Comparison of ENCODE assay signal across 14 cellular contexts in the genomic region with DNA sequence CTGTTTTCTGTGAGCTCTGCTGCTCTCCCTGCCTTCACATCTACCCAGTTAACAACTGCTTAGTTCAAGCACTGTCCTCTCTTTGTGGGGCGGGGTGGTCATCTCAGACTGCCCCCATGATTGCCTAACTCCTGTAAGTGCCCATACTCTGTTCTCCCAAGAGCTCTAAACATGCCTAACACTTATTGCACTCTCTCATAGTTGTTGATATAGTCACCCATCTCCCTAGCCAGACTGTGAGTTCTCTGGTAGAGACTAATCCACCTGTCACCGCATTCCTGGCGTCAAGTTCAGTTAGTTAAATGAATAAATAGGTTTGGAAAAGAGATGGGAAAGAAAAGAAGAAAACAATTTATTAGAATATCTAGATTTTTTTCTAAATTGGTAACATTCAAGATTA. TPM values are rescaled to one million over a fixed set of nuclear protein-coding genes. Genes with fewer than 3 reads are reported as not detected.
DNase-seq lines count a peak whose midpoint lies in the region; ATAC-seq and TF ChIP-seq lines count a peak whose summit lies in the region.
"Had no signal": no experiment of that assay in that cellular context is flagged by ENCODE, and none has a peak within 500 bp of the region (broad histone marks: within the 10 kb centered on the region; RNA-seq: fewer than 3 reads in every experiment).

No MANE protein-coding gene starts in this region.

- TF ChIP-seq EP300 in tibial nerve (IDR thresholded peaks at IDR 0.05): peak in 1 of 2 donors; percentile 35

- DNase-seq in IMR-90 (peak; percentile 93), cardiac fibroblast (ENCODE audit: low read depth in 2 of 2) (peak; percentile 34 to 89), medulla oblongata (ENCODE audit: extremely low spot score) (peak; percentile 19), tibial nerve (ENCODE audit: low spot score in 2 of 2) (no peak), KG1 (lab: John Stamatoyannopoulos, UW) (no peak), posterior cingulate gyrus (no peak)
- DNase-seq: adrenal gland, DMS79 treated with DMSO at 0.1 percent for 48 hours, foreskin keratinocyte, NCI-H2029, pancreas, PC-9 had no signal

- H3K27me3 ChIP-seq in IMR-90 (ENCODE audit: control insufficient read depth, insufficient read depth, low read length) (no peaks in the 10 kb centered on the region), tibial nerve (no peaks in the 10 kb centered on the region)
- H3K27me3 ChIP-seq: adrenal gland, foreskin keratinocyte, pancreas had no signal

- POLR2A ChIA-PET in IMR-90 (lab: Charles Lee; ENCODE audit: unreplicated experiment): interaction anchor here (0.6 kb wide), 1 partner anchor 100 kb away, joined by 3 read pairs; no protein-coding TSS in a partner anchor

- intact Hi-C loops in IMR-90 (cut with micrococcal nuclease): loop anchor here (1.0 to 5.0 kb wide), 4 partner anchors 93 to 387 kb away; a partner anchor contains a TSS
- intact Hi-C loops in posterior cingulate gyrus (cut with DNase I): no loop called here

- H3K9me3 ChIP-seq in IMR-90 (ENCODE audit: control insufficient read depth, insufficient read depth, low read length) (no peaks in the 10 kb centered on the region), tibial nerve (no peaks in the 10 kb centered on the region)
- H3K9me3 ChIP-seq: adrenal gland, pancreas had no signal

- ATAC-seq in IMR-90 (ENCODE audit: low read depth): peak; percentile 53
- no peak for ATAC-seq in HG03045 (IDR thresholded peaks at IDR 0.05; ENCODE audit: unreplicated experiment)
- ATAC-seq: foreskin keratinocyte, left lobe of liver, pancreas had no signal

- WGBS in IMR-90 (ENCODE audit: extremely low coverage in 2 of 2, insufficient read length in 1 of 2), 2 experiments: no CpG with 5 or more reads among the region's 3 CpGs
- 91 to 97% methylated on average over 3 of the region's 3 CpGs for WGBS in tibial nerve, 2 donors

- H3K4me3 ChIP-seq in IMR-90 (ENCODE audit: insufficient read depth, low read depth, low read length) (no peak overlapping the region), cardiac fibroblast (replicated peaks in 1 of 2; ENCODE audit: low read depth in 2 of 2, low read length in 2 of 2) (no peak overlapping the region), tibial nerve (no peak overlapping the region)
- H3K4me3 ChIP-seq: adrenal gland, pancreas, PC-9 had no signal

- peak overlapping the region; percentile 27; the same call in 1 of the 2 replicates for H3K4me2 ChIP-seq in IMR-90 (ENCODE audit: low read depth, low read length)
- H3K4me2 ChIP-seq: PC-9 had no signal

- peak overlapping the region; percentile 91 to 93 for H4K8ac ChIP-seq in IMR-90 (ENCODE audit: low read depth in 2 of 2, low read length in 2 of 2)

- H3K27ac ChIP-seq in IMR-90 (ENCODE audit: insufficient read depth, low read length): peak overlapping the region; percentile 94
- H3K27ac ChIP-seq in tibial nerve: peak overlapping the region; percentile 62 to 83 (median 75)
- H3K27ac ChIP-seq: foreskin keratinocyte, pancreas, PC-9 had no signal

- H3K18ac ChIP-seq in IMR-90 (ENCODE audit: low read depth, low read length): peak overlapping the region; percentile 98

- peak overlapping the region; percentile 100 for H4K91ac ChIP-seq in IMR-90 (ENCODE audit: insufficient read depth, low read depth, low read length)

- H3K36me3 ChIP-seq in IMR-90 (ENCODE audit: control insufficient read depth, insufficient read depth, low read length) (no peaks in the 10 kb centered on the region), tibial nerve (no peaks in the 10 kb centered on the region)
- H3K36me3 ChIP-seq: adrenal gland, pancreas had no signal

- peak overlapping the region; percentile 100 for H2BK120ac ChIP-seq in IMR-90 (ENCODE audit: low read depth, low read length)

- peak overlapping the region; percentile 98 for H2AK5ac ChIP-seq in IMR-90 (ENCODE audit: low read depth, low read length)

- H3K9me1 ChIP-seq in IMR-90 (ENCODE audit: insufficient read depth, low read length): peaks cover 15% of the 10 kb centered on the region

- peak overlapping the region; percentile 94 for H3K4ac ChIP-seq in IMR-90 (ENCODE audit: low read depth, low read length)

- peak overlapping the region; percentile 46 for H3K9ac ChIP-seq in IMR-90 (ENCODE audit: low read depth, low read length)

- no peak for TF ChIP-seq RAD21 in IMR-90 (IDR thresholded peaks at IDR 0.05; ENCODE audit: low read length)

- in situ Hi-C loops in IMR-90 (cut with MboI; ENCODE audit: low sequenced_read_pairs): no loop called here

- TF ChIP-seq CTCF in IMR-90 (conservative IDR thresholded peaks at IDR 0.05; ENCODE audit: low read depth, low read length): no peak
- TF ChIP-seq CTCF in cardiac fibroblast (IDR thresholded peaks at IDR 0.05; ENCODE audit: low read depth, low read length): no peak
- TF ChIP-seq CTCF in tibial nerve (IDR thresholded peaks at IDR 0.05): no peak

- H3K56ac ChIP-seq in IMR-90 (ENCODE audit: extremely low read depth, insufficient read depth, low read length): peak overlapping the region; percentile 99

- peak overlapping the region; percentile 99 for H2BK5ac ChIP-seq in IMR-90 (ENCODE audit: low read depth, low read length, poor library complexity, severe bottlenecking)

- H2AFZ ChIP-seq in IMR-90 (replicated peaks; ENCODE audit: low read length, poor library complexity): no peak overlapping the region
- H2AFZ ChIP-seq: PC-9 had no signal

- peak overlapping the region; percentile 94 for H4K5ac ChIP-seq in IMR-90 (ENCODE audit: low read depth, low read length)

- peak overlapping the region; percentile 93 for H3K23ac ChIP-seq in IMR-90 (ENCODE audit: low read depth, low read length)

- H2BK20ac ChIP-seq in IMR-90 (ENCODE audit: low read depth, low read length): peak overlapping the region; percentile 96

- TF ChIP-seq POLR2A in IMR-90 (IDR thresholded peaks at IDR 0.05; ENCODE audit: low read depth, low read length) (no peak), tibial nerve (IDR thresholded peaks at IDR 0.05) (no peak)

- dilution Hi-C loops in IMR-90 (cut with HindIII; ENCODE audit: low sequenced_read_pairs, unreplicated experiment): no loop called here

- H3K4me1 ChIP-seq in IMR-90 (ENCODE audit: control insufficient read depth, insufficient read depth, low read length): peaks cover 15% of the 10 kb centered on the region
- H3K4me1 ChIP-seq in tibial nerve: peaks cover 0 to 32% (median 13%) of the 10 kb centered on the region in 4 donors
- H3K4me1 ChIP-seq: adrenal gland, foreskin keratinocyte, pancreas had no signal

- CTCF ChIA-PET in IMR-90 (lab: Yijun Ruan, JAX): interaction anchor here (0.6 kb wide), 1 partner anchor 134 kb away, joined by 3 read pairs; no protein-coding TSS in a partner anchor

- H3K79me1 ChIP-seq in IMR-90 (ENCODE audit: low read depth in 1 of 2, low read length in 2 of 2): peaks cover 0 to 22% of the 10 kb centered on the region in 2 experiments; a peak in 2 of 4 replicates

- no peaks in the 10 kb centered on the region for H4K20me1 ChIP-seq in IMR-90 (ENCODE audit: insufficient read depth, low read length)

- H2BK15ac ChIP-seq in IMR-90 (ENCODE audit: low read depth, low read length): peak overlapping the region; percentile 97

- TSS peak; percentile 69 for BruUV-seq in IMR-90 (replicated peaks; lab: Mats Ljungman, UMichigan)

- peak overlapping the region; percentile 93 for H3K14ac ChIP-seq in IMR-90 (replicated peaks; ENCODE audit: low read depth, low read length)

- H2AK9ac ChIP-seq in IMR-90 (replicated peaks; ENCODE audit: low read depth, low read length, poor library complexity): peak overlapping the region; percentile 94

TF ChIP-seq in IMR-90, 13 proteins besides CTCF, POLR2A, EP300 and RAD21:
- TF ChIP-seq, protein P1, sequence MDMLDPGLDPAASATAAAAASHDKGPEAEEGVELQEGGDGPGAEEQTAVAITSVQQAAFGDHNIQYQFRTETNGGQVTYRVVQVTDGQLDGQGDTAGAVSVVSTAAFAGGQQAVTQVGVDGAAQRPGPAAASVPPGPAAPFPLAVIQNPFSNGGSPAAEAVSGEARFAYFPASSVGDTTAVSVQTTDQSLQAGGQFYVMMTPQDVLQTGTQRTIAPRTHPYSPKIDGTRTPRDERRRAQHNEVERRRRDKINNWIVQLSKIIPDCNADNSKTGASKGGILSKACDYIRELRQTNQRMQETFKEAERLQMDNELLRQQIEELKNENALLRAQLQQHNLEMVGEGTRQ (IDR thresholded peaks at IDR 0.05; ENCODE audit: low read depth, low read length): no peak
- TF ChIP-seq, protein P2, sequence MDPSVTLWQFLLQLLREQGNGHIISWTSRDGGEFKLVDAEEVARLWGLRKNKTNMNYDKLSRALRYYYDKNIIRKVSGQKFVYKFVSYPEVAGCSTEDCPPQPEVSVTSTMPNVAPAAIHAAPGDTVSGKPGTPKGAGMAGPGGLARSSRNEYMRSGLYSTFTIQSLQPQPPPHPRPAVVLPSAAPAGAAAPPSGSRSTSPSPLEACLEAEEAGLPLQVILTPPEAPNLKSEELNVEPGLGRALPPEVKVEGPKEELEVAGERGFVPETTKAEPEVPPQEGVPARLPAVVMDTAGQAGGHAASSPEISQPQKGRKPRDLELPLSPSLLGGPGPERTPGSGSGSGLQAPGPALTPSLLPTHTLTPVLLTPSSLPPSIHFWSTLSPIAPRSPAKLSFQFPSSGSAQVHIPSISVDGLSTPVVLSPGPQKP (IDR thresholded peaks at IDR 0.05; ENCODE audit: borderline replicate concordance, low read depth, low read length): no peak
- TF ChIP-seq FOS (IDR thresholded peaks at IDR 0.05; ENCODE audit: low read depth, low read length) (peak; percentile 76), BHLHE40 (IDR thresholded peaks at IDR 0.05; ENCODE audit: low read depth, low read length) (peak; percentile 65; the same call in 1 of the 2 replicates), CEBPB (IDR thresholded peaks at IDR 0.05; ENCODE audit: low read depth, low read length) (peak; percentile 97), MXI1 (IDR thresholded peaks at IDR 0.05; ENCODE audit: borderline replicate concordance, low read depth, low read length) (no peak), MAFK (IDR thresholded peaks at IDR 0.05; ENCODE audit: low read depth, low read length) (no peak), CHD1 (IDR thresholded peaks at IDR 0.05; ENCODE audit: low read depth, low read length) (no peak), NFE2L2 (IDR thresholded peaks at IDR 0.05; ENCODE audit: low read depth, low read length) (no peak), RCOR1 (IDR thresholded peaks at IDR 0.05; ENCODE audit: insufficient replicate concordance, low read length) (peak; percentile 96), MAZ (IDR thresholded peaks at IDR 0.05; ENCODE audit: borderline replicate concordance, low read depth, low read length) (peak; percentile 63; the same call in 1 of the 2 replicates), RFX5 (IDR thresholded peaks at IDR 0.05; ENCODE audit: low read depth, low read length) (no peak), SMC3 (IDR thresholded peaks at IDR 0.05; ENCODE audit: low read depth, low read length) (no peak)

RNA-seq across cellular contexts. Expression of a gene that starts 18.3 kb away (rescaled TPM):
- total RNA-seq in IMR-90 (2012; rRNA removed) (under 0.01 and 0.18 TPM in 2 replicates), tibial nerve (under 1 TPM in 3 of 4 donors, not detected in 1; 0.22 to 0.63 (median 0.59) TPM)
- 0.07 and 0.19 TPM in 2 replicates for polyA plus RNA-seq in IMR-90 (2012; rRNA removed)
- polyA plus RNA-seq in IMR-90 (2012; cell fraction: cytosol; rRNA removed): 0.02 TPM in 1 of 2 replicates, not detected in the other
- 0.04 and 0.08 TPM in 2 replicates for polyA plus RNA-seq in IMR-90 (2012; cell fraction: nucleus; rRNA removed; ENCODE audit: low replicate concordance)
- total RNA-seq: foreskin keratinocyte, left lobe of liver, PC-9 had no signal
- polyA plus RNA-seq: foreskin keratinocyte, pancreas had no signal

Comparison
In these comparisons a context has a peak if more than half of its experiments do, and no peak if none do; other contexts are left out.
1. DNase-seq: peak in IMR-90 (single experiment), cardiac fibroblast (2 of 2) and medulla oblongata (single experiment); none in tibial nerve (0 of 2), KG1 (single experiment) and posterior cingulate gyrus (0 of 10).